ENCODE assay signal across 19 cellular contexts in genomic region chr4:158131037-158131436, GRCh38. TPM values are rescaled to one million over a fixed set of nuclear protein-coding genes. Genes with fewer than 3 reads are reported as not detected.
DNase-seq lines count a peak whose midpoint lies in the region; ATAC-seq and TF ChIP-seq lines count a peak whose summit lies in the region.
"Had no signal": no experiment of that assay in that cellular context is flagged by ENCODE, and none has a peak within 500 bp of the region (broad histone marks: within the 10 kb centered on the region; RNA-seq: fewer than 3 reads in every experiment).

No MANE protein-coding gene starts in this region.

- H3K27ac ChIP-seq in right atrium auricular region, result no peak overlapping the region
- H3K27ac ChIP-seq: RWPE1, thyroid gland had no signal

- no peaks in the 10 kb centered on the region for H3K27me3 ChIP-seq in right atrium auricular region
- H3K27me3 ChIP-seq: spleen, thyroid gland had no signal

- H3K9me3 ChIP-seq in right atrium auricular region, result no peaks in the 10 kb centered on the region
- H3K9me3 ChIP-seq: HAP-1, spleen, thyroid gland had no signal

- no peak for TF ChIP-seq CTCF in right atrium auricular region (IDR thresholded peaks at IDR 0.05)
- no peak for TF ChIP-seq CTCF in omental fat pad (IDR thresholded peaks at IDR 0.05)

- peaks cover 0 to 4% of the 10 kb centered on the region in 2 donors for H3K4me1 ChIP-seq in right atrium auricular region
- H3K4me1 ChIP-seq: spleen, thyroid gland had no signal

- H3K4me3 ChIP-seq in right atrium auricular region, result no peak overlapping the region
- H3K4me3 ChIP-seq: HAP-1, K562, spleen, thyroid gland had no signal

- DNase-seq in Right ventricle myocardium superior (no peak), right atrium auricular region (ENCODE audit: low spot score) (no peak), fibroblast of gingiva (ENCODE audit: low read depth) (peak; percentile 80), kidney tubule cell (ENCODE audit: low spot score) (peak; percentile 31), GM19238 (ENCODE audit: insufficient read length, low spot score) (no peak), omental fat pad (ENCODE audit: low spot score) (no peak), NCI-H1092 (lab: John Stamatoyannopoulos, UW) (no peak)
- DNase-seq: activated gamma-delta T cell treated with Interleukin-2 at 50 U/mL for 16 hours; anterior cingulate cortex; CD4-positive, alpha-beta T cell; DMS79; natural killer cell; NCI-H1930; spleen; thyroid gland had no signal

- H3K36me3 ChIP-seq in right atrium auricular region, result peaks cover 34% of the 10 kb centered on the region
- H3K36me3 ChIP-seq: spleen, thyroid gland had no signal

- ATAC-seq in Right ventricle myocardium superior (ENCODE audit: poor library complexity) (peak; percentile 65), GM19455 (IDR thresholded peaks at IDR 0.05; ENCODE audit: unreplicated experiment) (no peak), omental fat pad (ENCODE audit: low FRiP score) (no peak)
- ATAC-seq: K562, natural killer cell had no signal

- intact Hi-C loops in Right ventricle myocardium superior (cut with DNase I), result no loop called here

RNA-seq across cellular contexts. Expression of gene GASK1B, which starts 41.8 kb away (rescaled TPM):
- total RNA-seq in Right ventricle myocardium superior (60.2 TPM), right atrium auricular region (10 to 100 TPM; 49.9 to 56.9 TPM), omental fat pad (10 to 100 TPM; 50.2 to 94.2 (median 64.8) TPM)

Comparison
In these comparisons a context has a peak if more than half of its experiments do, and no peak if none do; other contexts are left out.
1. DNase-seq: peak in fibroblast of gingiva (single experiment) and kidney tubule cell (single experiment); none in Right ventricle myocardium superior (single experiment), right atrium auricular region (single experiment), GM19238 (single experiment), omental fat pad (single experiment) and NCI-H1092 (single experiment).